Comparison of ENCODE assay signal across 7 cellular contexts in genomic region chr3:57068437-57069089, GRCh38. TPM values are rescaled to one million over a fixed set of nuclear protein-coding genes. Genes with fewer than 3 reads are reported as not detected.
A peak's percentile ranks its signal among the peaks of the same experiment; 100 is the strongest.
DNase-seq lines count a peak whose midpoint lies in the region; ATAC-seq and TF ChIP-seq lines count a peak whose summit lies in the region.

No MANE protein-coding gene starts in this region.

- TF ChIP-seq CTCF in chondrocyte (IDR thresholded peaks at IDR 0.05), result no peak

- peak overlapping the region; percentile 70 for H3K27ac Mint-ChIP-seq in chondrocyte (ENCODE audit: unreplicated experiment)
- no peak overlapping the region for H3K27ac Mint-ChIP-seq in activated T-helper 1 cell treated with anti-CD3 and anti-CD28 coated beads, Interleukin-12 subunit alpha, Interleukin-12 subunit beta, Interleukin-2, Interleukin-4 antibody, amounts not matched to agents 30 ng/mL and 10 ng/mL and 1 ng/mL, durations not matched to agents 14 hours and 24 hours and 36 hours

- H3K27me3 Mint-ChIP-seq in chondrocyte (ENCODE audit: low read depth), result no peaks in the 10 kb centered on the region
- H3K27me3 Mint-ChIP-seq in activated T-helper 1 cell treated with anti-CD3 and anti-CD28 coated beads, Interleukin-12 subunit alpha, Interleukin-12 subunit beta, Interleukin-2, Interleukin-4 antibody, amounts not matched to agents 30 ng/mL and 10 ng/mL and 1 ng/mL, durations not matched to agents 14 hours and 24 hours and 36 hours (ENCODE audit: insufficient read depth), result peaks cover 11% of the 10 kb centered on the region

- intact Hi-C loops in activated T-helper 1 cell treated with anti-CD3 and anti-CD28 coated beads, Interleukin-12 subunit alpha, Interleukin-12 subunit beta, Interleukin-2, Interleukin-4 antibody, amounts not matched to agents 30 ng/mL and 10 ng/mL and 1 ng/mL, durations not matched to agents 14 hours and 24 hours and 36 hours (cut with micrococcal nuclease), result no loop called here

- H3K4me3 Mint-ChIP-seq in chondrocyte (ENCODE audit: unreplicated experiment), result no peak overlapping the region
- H3K4me3 Mint-ChIP-seq in activated T-helper 1 cell treated with anti-CD3 and anti-CD28 coated beads, Interleukin-12 subunit alpha, Interleukin-12 subunit beta, Interleukin-2, Interleukin-4 antibody, amounts not matched to agents 30 ng/mL and 10 ng/mL and 1 ng/mL, durations not matched to agents 14 hours and 24 hours and 36 hours, result no peak overlapping the region

- peaks cover 16% of the 10 kb centered on the region for H3K4me1 Mint-ChIP-seq in chondrocyte (ENCODE audit: low read depth)
- H3K4me1 Mint-ChIP-seq in activated T-helper 1 cell treated with anti-CD3 and anti-CD28 coated beads, Interleukin-12 subunit alpha, Interleukin-12 subunit beta, Interleukin-2, Interleukin-4 antibody, amounts not matched to agents 30 ng/mL and 10 ng/mL and 1 ng/mL, durations not matched to agents 14 hours and 24 hours and 36 hours (ENCODE audit: low read depth), result no peaks in the 10 kb centered on the region

- ATAC-seq in GM18867 (IDR thresholded peaks at IDR 0.05; ENCODE audit: unreplicated experiment) (peak; percentile 99), HG02623 (IDR thresholded peaks at IDR 0.05; ENCODE audit: unreplicated experiment) (peak; percentile 98)

- peaks cover 4% of the 10 kb centered on the region for H3K9me3 Mint-ChIP-seq in chondrocyte (ENCODE audit: low read depth)
- H3K9me3 Mint-ChIP-seq in activated T-helper 1 cell treated with anti-CD3 and anti-CD28 coated beads, Interleukin-12 subunit alpha, Interleukin-12 subunit beta, Interleukin-2, Interleukin-4 antibody, amounts not matched to agents 30 ng/mL and 10 ng/mL and 1 ng/mL, durations not matched to agents 14 hours and 24 hours and 36 hours, result no peaks in the 10 kb centered on the region

- H3K36me3 Mint-ChIP-seq in chondrocyte (ENCODE audit: low read depth), result peaks cover 2% of the 10 kb centered on the region
- H3K36me3 Mint-ChIP-seq in activated T-helper 1 cell treated with anti-CD3 and anti-CD28 coated beads, Interleukin-12 subunit alpha, Interleukin-12 subunit beta, Interleukin-2, Interleukin-4 antibody, amounts not matched to agents 30 ng/mL and 10 ng/mL and 1 ng/mL, durations not matched to agents 14 hours and 24 hours and 36 hours (ENCODE audit: low read depth), result no peaks in the 10 kb centered on the region

- DNase-seq in MV-4-11 (lab: John Stamatoyannopoulos, UW), result peak; percentile 85
- no peak for DNase-seq in chondrocyte (ENCODE audit: low spot score)
- DNase-seq in myocyte (ENCODE audit: low read depth), result peak; percentile 88
- DNase-seq in activated T-helper 1 cell treated with anti-CD3 and anti-CD28 coated beads, Interleukin-12 subunit alpha, Interleukin-12 subunit beta, Interleukin-2, Interleukin-4 antibody, amounts not matched to agents 30 ng/mL and 10 ng/mL and 1 ng/mL, durations not matched to agents 14 hours and 24 hours and 36 hours (ENCODE audit: low spot score), result no peak
- no peak for DNase-seq in KG1 (lab: John Stamatoyannopoulos, UW)

RNA-seq across cellular contexts. Expression of gene SPATA12, which starts 8.1 kb away (rescaled TPM):
- total RNA-seq in chondrocyte (not detected in 3 replicates), myocyte (0.19 TPM in 1 of 2 replicates, not detected in the other)
- polyA plus RNA-seq in myocyte (2012), result 0.16 TPM
- not detected in 2 replicates for total RNA-seq in activated T-helper 1 cell treated with anti-CD3 and anti-CD28 coated beads, Interleukin-12 subunit alpha, Interleukin-12 subunit beta, Interleukin-2, Interleukin-4 antibody, amounts not matched to agents 30 ng/mL and 10 ng/mL and 1 ng/mL, durations not matched to agents 14 hours and 24 hours and 36 hours

Comparison
In these comparisons a context has a peak if more than half of its experiments do, and no peak if none do; other contexts are left out.
1. DNase-seq: peak in MV-4-11 (single experiment) and myocyte (single experiment); none in chondrocyte (single experiment), activated T-helper 1 cell treated with anti-CD3 and anti-CD28 coated beads, Interleukin-12 subunit alpha, Interleukin-12 subunit beta, Interleukin-2, Interleukin-4 antibody, amounts not matched to agents 30 ng/mL and 10 ng/mL and 1 ng/mL, durations not matched to agents 14 hours and 24 hours and 36 hours (single experiment) and KG1 (single experiment).